In the genomic region with DNA sequence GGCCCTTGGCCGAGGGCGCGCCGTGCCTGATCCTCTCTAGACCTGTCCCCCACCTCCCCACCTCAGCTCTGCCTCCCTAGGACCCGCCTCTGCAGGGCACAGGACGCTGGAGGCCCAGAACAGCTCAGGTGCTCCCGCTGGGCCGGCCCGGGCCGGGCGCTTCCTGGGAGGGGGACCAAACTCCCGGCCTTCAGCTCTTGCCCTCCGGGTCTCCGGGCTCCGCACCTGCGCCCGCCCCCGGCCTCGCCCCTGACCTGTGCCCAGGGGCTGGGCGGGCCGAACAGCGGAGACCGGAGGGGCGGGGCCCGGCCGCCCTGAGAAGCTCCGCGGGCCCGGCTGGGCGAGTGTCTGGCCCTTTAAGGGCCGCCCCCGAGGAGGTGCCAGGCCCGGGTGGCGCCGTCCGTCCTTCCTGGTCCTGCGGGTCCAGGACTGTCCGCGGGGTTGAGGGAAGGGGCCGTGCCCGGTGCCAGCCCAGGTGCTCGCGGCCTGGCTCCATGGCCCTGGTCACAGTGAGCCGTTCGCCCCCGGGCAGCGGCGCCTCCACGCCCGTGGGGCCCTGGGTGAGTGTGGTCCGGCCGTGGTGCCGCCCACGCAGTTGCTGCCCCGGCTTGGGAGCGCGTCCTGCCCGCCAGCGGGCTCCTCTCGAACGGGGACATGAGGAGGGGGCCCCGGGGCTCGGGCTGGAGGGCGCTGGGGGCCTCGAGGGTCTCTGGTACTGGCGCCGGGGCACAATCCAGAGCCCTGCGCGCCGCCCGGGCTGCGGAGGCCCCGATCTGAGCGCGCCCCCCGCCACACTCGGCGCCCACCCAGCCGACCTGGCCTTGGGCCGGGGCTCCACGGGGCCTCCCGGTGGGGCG, we compare ENCODE assay signal across 8 cellular contexts. TPM values are rescaled to one million over a fixed set of nuclear protein-coding genes. Genes with fewer than 3 reads are reported as not detected.
DNase-seq lines count a peak whose midpoint lies in the region; ATAC-seq and TF ChIP-seq lines count a peak whose summit lies in the region.

A gene with protein sequence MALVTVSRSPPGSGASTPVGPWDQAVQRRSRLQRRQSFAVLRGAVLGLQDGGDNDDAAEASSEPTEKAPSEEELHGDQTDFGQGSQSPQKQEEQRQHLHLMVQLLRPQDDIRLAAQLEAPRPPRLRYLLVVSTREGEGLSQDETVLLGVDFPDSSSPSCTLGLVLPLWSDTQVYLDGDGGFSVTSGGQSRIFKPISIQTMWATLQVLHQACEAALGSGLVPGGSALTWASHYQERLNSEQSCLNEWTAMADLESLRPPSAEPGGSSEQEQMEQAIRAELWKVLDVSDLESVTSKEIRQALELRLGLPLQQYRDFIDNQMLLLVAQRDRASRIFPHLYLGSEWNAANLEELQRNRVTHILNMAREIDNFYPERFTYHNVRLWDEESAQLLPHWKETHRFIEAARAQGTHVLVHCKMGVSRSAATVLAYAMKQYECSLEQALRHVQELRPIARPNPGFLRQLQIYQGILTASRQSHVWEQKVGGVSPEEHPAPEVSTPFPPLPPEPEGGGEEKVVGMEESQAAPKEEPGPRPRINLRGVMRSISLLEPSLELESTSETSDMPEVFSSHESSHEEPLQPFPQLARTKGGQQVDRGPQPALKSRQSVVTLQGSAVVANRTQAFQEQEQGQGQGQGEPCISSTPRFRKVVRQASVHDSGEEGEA (plus strand): TSS at position 399 of the 857 bp plus-strand sequence. CDS start 96 bp downstream, at position 495.

- peak within 1 kb of the TSS; percentile 80 to 92 for H3K27ac ChIP-seq in tibial artery

- no peaks in the 10 kb centered on the region for H3K36me3 ChIP-seq in mucosa of descending colon (ENCODE audit: low read depth)
- H3K36me3 ChIP-seq in tibial artery: peaks cover 24 to 56% (median 33%) of the 10 kb centered on the region in 3 donors

- no peaks in the 10 kb centered on the region for H3K9me3 ChIP-seq in mucosa of descending colon
- H3K9me3 ChIP-seq in tibial artery: no peaks in the 10 kb centered on the region

- peak; percentile 91 for ATAC-seq in mucosa of descending colon
- ATAC-seq in GM21619 (IDR thresholded peaks at IDR 0.05; ENCODE audit: unreplicated experiment): no peak

- H3K4me3 ChIP-seq in mucosa of descending colon (peak within 1 kb of the TSS; percentile 96), tibial artery (peak within 1 kb of the TSS; percentile 79 to 88)

- intact Hi-C loops in mucosa of descending colon (cut with DNase I, micrococcal nuclease) (no loop called here), tibial artery (cut with DNase I; ENCODE audit: low total_unique reads) (no loop called here)

- no peak for TF ChIP-seq CTCF in mucosa of descending colon (IDR thresholded peaks at IDR 0.05)
- TF ChIP-seq CTCF in tibial artery (IDR thresholded peaks at IDR 0.05): no peak

- no peaks in the 10 kb centered on the region for H3K27me3 ChIP-seq in tibial artery

- DNase-seq in SIG-M5 treated with dmso at 0.1 percent for 504 hours (lab: John Stamatoyannopoulos, UW; ENCODE audit: unreplicated experiment): peak; percentile 32
- DNase-seq in SIG-M5 (lab: John Stamatoyannopoulos, UW): no peak
- DNase-seq in NCI-H345 treated with DMSO at 0.1 percent for 48 hours (lab: John Stamatoyannopoulos, UW; ENCODE audit: unreplicated experiment): peak; percentile 49
- peak; percentile 32 for DNase-seq in activated effector memory CD4-positive, alpha-beta T cell treated with Interleukin-2 at 50 U/mL for 16 hours
- DNase-seq in fibroblast of gingiva (ENCODE audit: low read depth): peak; percentile 68
- DNase-seq in mucosa of descending colon: peak; percentile 90 to 93 (median 92)
- DNase-seq in tibial artery: peak; percentile 81 to 89

- H3K4me1 ChIP-seq in mucosa of descending colon (ENCODE audit: low read depth) (peaks cover 11% of the 10 kb centered on the region), tibial artery (peaks cover 0 to 33% (median 24%) of the 10 kb centered on the region in 4 donors)

RNA-seq across cellular contexts. Expression of the gene that starts here (rescaled TPM):
- total RNA-seq in mucosa of descending colon: 10 to 100 TPM; 55.8 to 87.0 (median 57.6) TPM
